In genomic region chr6:28542440-28543293, GRCh38 we compare ENCODE assay signal across 8 cellular contexts. TPM values are rescaled to one million over a fixed set of nuclear protein-coding genes. Genes with fewer than 3 reads are reported as not detected.
A peak's percentile ranks its signal among the peaks of the same experiment; 100 is the strongest.
DNase-seq lines count a peak whose midpoint lies in the region; ATAC-seq and FAIRE-seq lines count a peak whose summit lies in the region.

No MANE protein-coding gene starts in this region.

- H3K27ac Mint-ChIP-seq in CD4-positive, alpha-beta memory T cell = peak overlapping the region; percentile 38 to 95 (median 72)
- peak overlapping the region; percentile 82 for H3K27ac Mint-ChIP-seq in activated naive CD4-positive, alpha-beta T cell treated with anti-CD3 and anti-CD28 coated beads, Interleukin-2, amount 50 U/mL, for 24 hours

- no peak for FAIRE-seq in small intestine (lab: Jason Lieb, UNC)

- H3K4me1 ChIP-seq in CD4-positive, alpha-beta memory T cell (ENCODE audit: insufficient read depth, low read length) = peaks cover 20% of the 10 kb centered on the region
- H3K4me1 ChIP-seq in small intestine (ENCODE audit: control insufficient read depth in 2 of 2, insufficient read depth in 1 of 2, low read depth in 1 of 2, low read length in 1 of 2) = peaks cover 0 to 5% of the 10 kb centered on the region in 2 donors

- H3K4me3 ChIP-seq in CD4-positive, alpha-beta memory T cell (ENCODE audit: low read length in 2 of 2) = peak overlapping the region; percentile 33 to 57
- no peak overlapping the region for H3K4me3 ChIP-seq in small intestine (ENCODE audit: low read depth in 1 of 2, low read length in 2 of 2)

- POLR2A ChIA-PET in CD4-positive, alpha-beta memory T cell (lab: Charles Lee; ENCODE audit: partially characterized antibody) = interaction anchor here (1.3 to 1.8 kb wide), 2 partner anchors 14 to 275 kb away, joined by 3 read pairs; partner anchors contain the start of gene ZSCAN26

- peak; percentile 52 for ATAC-seq in GM21390 (IDR thresholded peaks at IDR 0.05; ENCODE audit: unreplicated experiment)

- intact Hi-C loops in CD4-positive, alpha-beta memory T cell (cut with micrococcal nuclease) = loop anchor here (1.0 to 5.0 kb wide), 3 partner anchors 20 to 143 kb away; partner anchors contain the start of gene ZSCAN12

- WGBS in small intestine, 3 donors = 2 to 12% (median 9%) methylated on average over 30 of the region's 30 CpGs

- peaks cover 2 to 20% (median 17%) of the 10 kb centered on the region in 8 donors for H3K9me3 Mint-ChIP-seq in CD4-positive, alpha-beta memory T cell
- peaks cover 11% of the 10 kb centered on the region for H3K9me3 Mint-ChIP-seq in activated naive CD4-positive, alpha-beta T cell treated with anti-CD3 and anti-CD28 coated beads, Interleukin-2, amount 50 U/mL, for 24 hours

- peak overlapping the region; percentile 82 to 91 (median 88) for H3K4me3 Mint-ChIP-seq in CD4-positive, alpha-beta memory T cell
- H3K4me3 Mint-ChIP-seq in activated naive CD4-positive, alpha-beta T cell treated with anti-CD3 and anti-CD28 coated beads, Interleukin-2, amount 50 U/mL, for 24 hours = peak overlapping the region; percentile 83

- no peaks in the 10 kb centered on the region for H3K36me3 ChIP-seq in CD4-positive, alpha-beta memory T cell (ENCODE audit: insufficient read depth, low read length)
- no peaks in the 10 kb centered on the region for H3K36me3 ChIP-seq in small intestine (ENCODE audit: control insufficient read depth in 2 of 2, insufficient read depth in 2 of 2, low read length in 2 of 2)

- DNase-seq in CD4-positive, alpha-beta memory T cell = peak; percentile 56 to 66 (median 62)
- peak; percentile 88 to 91 for DNase-seq in Kasumi-1 (lab: John Stamatoyannopoulos, UW)
- peak; percentile 96 for DNase-seq in SHP77 treated with DMSO at 0.1 percent for 48 hours (lab: John Stamatoyannopoulos, UW)
- peak; percentile 97 for DNase-seq in iPS DF 19.7 (ENCODE audit: low read depth, low spot score)
- peak; percentile 8 for DNase-seq in small intestine
- DNase-seq in NCI-H510A treated with DMSO at 0.1 percent for 48 hours (lab: John Stamatoyannopoulos, UW) = no peak

- no peaks in the 10 kb centered on the region for H3K27me3 ChIP-seq in CD4-positive, alpha-beta memory T cell (ENCODE audit: insufficient read depth, low read length)
- peaks cover 0 to 13% of the 10 kb centered on the region in 2 donors for H3K27me3 ChIP-seq in small intestine (ENCODE audit: control insufficient read depth in 2 of 2, insufficient read depth in 2 of 2, low read length in 2 of 2)

- peaks cover 14 to 36% (median 23%) of the 10 kb centered on the region in 4 donors for H3K4me1 Mint-ChIP-seq in CD4-positive, alpha-beta memory T cell
- H3K4me1 Mint-ChIP-seq in activated naive CD4-positive, alpha-beta T cell treated with anti-CD3 and anti-CD28 coated beads, Interleukin-2, amount 50 U/mL, for 24 hours = peaks cover 32% of the 10 kb centered on the region

- peaks cover 0 to 5% of the 10 kb centered on the region in 2 donors for H3K36me3 Mint-ChIP-seq in CD4-positive, alpha-beta memory T cell
- peaks cover 5% of the 10 kb centered on the region for H3K36me3 Mint-ChIP-seq in activated naive CD4-positive, alpha-beta T cell treated with anti-CD3 and anti-CD28 coated beads, Interleukin-2, amount 50 U/mL, for 24 hours

- H3K27ac ChIP-seq in CD4-positive, alpha-beta memory T cell (ENCODE audit: low read depth, low read length) = no peak overlapping the region
- no peak overlapping the region for H3K27ac ChIP-seq in small intestine (ENCODE audit: low read depth in 1 of 2, low read length in 1 of 2)

- H3K9me3 ChIP-seq in CD4-positive, alpha-beta memory T cell (ENCODE audit: control insufficient read depth in 1 of 2, low read length in 2 of 2) = no peaks in the 10 kb centered on the region
- H3K9me3 ChIP-seq in small intestine (ENCODE audit: control insufficient read depth, low read depth) = no peaks in the 10 kb centered on the region

- H3K27me3 Mint-ChIP-seq in CD4-positive, alpha-beta memory T cell = peaks cover 39 to 40% of the 10 kb centered on the region in 2 donors
- peaks cover 26% of the 10 kb centered on the region for H3K27me3 Mint-ChIP-seq in activated naive CD4-positive, alpha-beta T cell treated with anti-CD3 and anti-CD28 coated beads, Interleukin-2, amount 50 U/mL, for 24 hours

- CTCF ChIA-PET in CD4-positive, alpha-beta memory T cell (lab: Charles Lee; ENCODE audit: partially characterized antibody) = interaction anchor here (1.1 to 1.6 kb wide), 3 partner anchors 8 to 35 kb away, joined by 3 to 5 read pairs (median 4); no protein-coding TSS in a partner anchor

RNA-seq across cellular contexts. Expression of gene GPX5, which starts 17.0 kb away (rescaled TPM):
- total RNA-seq in CD4-positive, alpha-beta memory T cell = not detected
- not detected for polyA plus RNA-seq in CD4-positive, alpha-beta memory T cell
- not detected for polyA plus RNA-seq in small intestine

RNA-seq across cellular contexts. Expression of gene GPX6, which starts 27.1 kb away (rescaled TPM):
- total RNA-seq in CD4-positive, alpha-beta memory T cell = not detected
- polyA plus RNA-seq in CD4-positive, alpha-beta memory T cell = not detected
- polyA plus RNA-seq in small intestine = not detected

Comparison
In these comparisons a context has a peak if more than half of its experiments do, and no peak if none do; other contexts are left out.
1. H3K4me3 ChIP-seq: peak in CD4-positive, alpha-beta memory T cell (2 of 2); none in small intestine (0 of 2).